22 cellular contexts compared by ENCODE assay signal in the genomic region with DNA sequence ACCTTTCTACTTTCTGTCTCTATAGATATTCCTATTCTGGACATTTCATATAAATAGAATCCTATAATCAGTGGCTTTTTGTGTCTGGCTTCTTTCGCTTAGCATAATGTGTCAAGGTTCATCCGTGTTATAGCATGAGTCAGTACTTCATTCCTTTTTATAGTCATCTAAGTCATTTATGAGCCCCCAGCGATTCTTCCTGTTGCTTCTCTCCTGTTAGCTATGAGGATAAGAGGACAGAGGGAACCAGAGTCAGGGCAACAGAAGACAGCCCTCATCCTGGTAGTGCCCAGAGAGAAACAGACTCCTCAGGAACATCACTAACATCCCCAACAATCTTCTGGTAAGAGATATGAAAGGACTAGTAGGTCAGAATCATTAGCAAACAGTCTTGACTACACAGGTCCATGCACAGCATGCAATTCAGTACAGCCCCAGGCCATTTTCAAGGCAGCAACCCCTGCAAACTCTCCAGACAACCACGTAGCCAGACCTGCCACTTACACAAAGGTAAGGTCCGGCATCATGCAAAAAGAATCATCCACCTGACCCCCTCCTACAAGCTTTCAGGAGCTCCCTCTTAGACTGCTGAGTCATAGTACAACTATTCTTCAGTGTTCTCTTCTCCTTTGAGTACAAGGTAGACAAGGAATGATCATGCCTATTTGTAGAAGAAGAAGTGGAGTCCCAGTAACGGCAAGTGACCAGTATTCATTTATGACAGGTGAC.
DNase-seq lines count a peak whose midpoint lies in the region; FAIRE-seq and TF ChIP-seq lines count a peak whose summit lies in the region.
"Had no signal": no experiment of that assay in that cellular context is flagged by ENCODE, and none has a peak within 500 bp of the region (broad histone marks: within the 10 kb centered on the region; RNA-seq: fewer than 3 reads in every experiment).

No MANE protein-coding gene starts in this region.

- peak overlapping the region; percentile 64 for H4K91ac ChIP-seq in mesenchymal stem cell (ENCODE audit: low read length)

- in situ Hi-C loops in mammary epithelial cell (cut with MboI; ENCODE audit: low sequenced_read_pairs in 2 of 2): no loop called here
- in situ Hi-C loops in astrocyte of the spinal cord (cut with HindIII; ENCODE audit: low sequenced_read_pairs): no loop called here

- dilution Hi-C loops in mammary epithelial cell (cut with HindIII; ENCODE audit: low sequenced_read_pairs): no loop called here

- intact Hi-C loops in mammary epithelial cell (cut with micrococcal nuclease) (loop anchor here (10.0 kb wide), 1 partner anchor 172 kb away; a partner anchor contains a TSS), MCF 10A (cut with micrococcal nuclease) (no loop called here)

- H3K9me3 ChIP-seq in mammary epithelial cell (replicated peaks; ENCODE audit: insufficient read depth, low read length) (no peaks in the 10 kb centered on the region), mesenchymal stem cell (ENCODE audit: control insufficient read depth, low read length) (no peaks in the 10 kb centered on the region)
- H3K9me3 ChIP-seq: heart right ventricle, ovary, SJSA1, tibial nerve had no signal

- no peak overlapping the region for H3K14ac ChIP-seq in mesenchymal stem cell (ENCODE audit: low read length in 2 of 2)

- H2BK120ac ChIP-seq in mesenchymal stem cell (ENCODE audit: low read depth, low read length): peak overlapping the region; percentile 56

- peaks cover 22% of the 10 kb centered on the region for H3K36me3 ChIP-seq in mammary epithelial cell (ENCODE audit: insufficient read depth, low read length)
- peaks cover 33 to 52% of the 10 kb centered on the region in 2 experiments for H3K36me3 ChIP-seq in mesenchymal stem cell (ENCODE audit: control insufficient read depth in 1 of 2, insufficient read depth in 2 of 2, low read depth in 1 of 2, low read length in 2 of 2)
- H3K36me3 ChIP-seq: heart right ventricle, ovary, SJSA1, tibial nerve had no signal

- no peak overlapping the region for H3K4me3 Mint-ChIP-seq in MCF 10A (ENCODE audit: unreplicated experiment)
- H3K4me3 Mint-ChIP-seq: activated CD4-positive, alpha-beta T cell treated with anti-CD3 and anti-CD28 coated beads, Interleukin-2, amount 10 ng/mL, durations not matched to agents 24 days and 14 days; activated naive CD4-positive, alpha-beta T cell treated with anti-CD3 and anti-CD28 coated beads, Interleukin-2, amount 10 ng/mL, durations not matched to agents 7 days and 5 days; stimulated activated naive B cell treated with anti-CD40 and anti-IgM and Interleukin-4, amounts not matched to agents 10 μg/mL and 1 μg/mL and 100 μg/mL, for 72 hours had no signal

- H3K23ac ChIP-seq in mesenchymal stem cell (ENCODE audit: low read length in 2 of 2): no peak overlapping the region

- BruUV-seq in mammary epithelial cell (replicated peaks; lab: Mats Ljungman, UMichigan) (no TSS peak), MCF 10A (replicated peaks; lab: Mats Ljungman, UMichigan) (no TSS peak)

- no peak overlapping the region for H3K4me3 ChIP-seq in mammary epithelial cell (replicated peaks in 1 of 3; ENCODE audit: insufficient read depth in 1 of 3, low read depth in 2 of 3, low read length in 3 of 3)
- H3K4me3 ChIP-seq in astrocyte of the spinal cord (ENCODE audit: low read depth, low read length): no peak overlapping the region
- no peak overlapping the region for H3K4me3 ChIP-seq in mesenchymal stem cell (ENCODE audit: insufficient read depth in 1 of 2, low read depth in 1 of 2, low read length in 2 of 2)
- H3K4me3 ChIP-seq: heart right ventricle, ovary, SJSA1, tibial nerve had no signal

- peaks cover 71% of the 10 kb centered on the region for H3K79me2 ChIP-seq in mammary epithelial cell (ENCODE audit: insufficient read depth, low read length)

- H3K27ac ChIP-seq in mammary epithelial cell (ENCODE audit: insufficient read depth, low read depth, low read length) (no peak overlapping the region), mesenchymal stem cell (ENCODE audit: low read length, poor library complexity, severe bottlenecking) (peak overlapping the region; percentile 56)
- H3K27ac ChIP-seq: C4-2B, heart right ventricle, ovary had no signal

- no peaks in the 10 kb centered on the region for H3K9me3 Mint-ChIP-seq in MCF 10A (ENCODE audit: unreplicated experiment)
- H3K9me3 Mint-ChIP-seq: activated CD4-positive, alpha-beta T cell treated with anti-CD3 and anti-CD28 coated beads, Interleukin-2, amount 10 ng/mL, durations not matched to agents 24 days and 14 days; activated naive CD4-positive, alpha-beta T cell treated with anti-CD3 and anti-CD28 coated beads, Interleukin-2, amount 10 ng/mL, durations not matched to agents 7 days and 5 days; stimulated activated naive B cell treated with anti-CD40 and anti-IgM and Interleukin-4, amounts not matched to agents 10 μg/mL and 1 μg/mL and 100 μg/mL, for 72 hours had no signal

- H3K27ac Mint-ChIP-seq in MCF 10A (ENCODE audit: low read depth, unreplicated experiment): no peak overlapping the region
- H3K27ac Mint-ChIP-seq: activated CD4-positive, alpha-beta T cell treated with anti-CD3 and anti-CD28 coated beads, Interleukin-2, amount 10 ng/mL, durations not matched to agents 24 days and 14 days; activated naive CD4-positive, alpha-beta T cell treated with anti-CD3 and anti-CD28 coated beads, Interleukin-2, amount 10 ng/mL, durations not matched to agents 7 days and 5 days; stimulated activated naive B cell treated with anti-CD40 and anti-IgM and Interleukin-4, amounts not matched to agents 10 μg/mL and 1 μg/mL and 100 μg/mL, for 72 hours had no signal

- H3K4me1 Mint-ChIP-seq in MCF 10A (ENCODE audit: insufficient read depth, unreplicated experiment): peaks cover 23% of the 10 kb centered on the region
- H3K4me1 Mint-ChIP-seq: activated CD4-positive, alpha-beta T cell treated with anti-CD3 and anti-CD28 coated beads, Interleukin-2, amount 10 ng/mL, durations not matched to agents 24 days and 14 days; activated naive CD4-positive, alpha-beta T cell treated with anti-CD3 and anti-CD28 coated beads, Interleukin-2, amount 10 ng/mL, durations not matched to agents 7 days and 5 days; stimulated activated naive B cell treated with anti-CD40 and anti-IgM and Interleukin-4, amounts not matched to agents 10 μg/mL and 1 μg/mL and 100 μg/mL, for 72 hours had no signal

- peak overlapping the region; percentile 44 for H2AK5ac ChIP-seq in mesenchymal stem cell (ENCODE audit: low read length, severe bottlenecking)

- no peaks in the 10 kb centered on the region for H3K27me3 ChIP-seq in mammary epithelial cell (ENCODE audit: insufficient read depth, low read length)
- H3K27me3 ChIP-seq in mesenchymal stem cell (ENCODE audit: control insufficient read depth in 1 of 2, insufficient read depth in 1 of 2, low read length in 2 of 2): no peaks in the 10 kb centered on the region
- H3K27me3 ChIP-seq: ovary, SJSA1, tibial nerve had no signal

- no peak overlapping the region for H2BK5ac ChIP-seq in mesenchymal stem cell (ENCODE audit: low read depth, low read length, poor library complexity, severe bottlenecking)

- DNase-seq in mammary epithelial cell: peak; percentile 64
- no peak for DNase-seq in MCF 10A (ENCODE audit: unreplicated experiment)
- DNase-seq in astrocyte of the spinal cord (ENCODE audit: low read depth, low spot score): peak; percentile 46
- DNase-seq in mesenchymal stem cell: peak; percentile 76
- peak; percentile 59 for DNase-seq in urothelium cell line (ENCODE audit: low spot score)
- no peak for DNase-seq in cerebellum (ENCODE audit: low spot score)
- DNase-seq in GM19239 (ENCODE audit: insufficient read length, low spot score): no peak
- no peak for DNase-seq in NCI-H526 (lab: John Stamatoyannopoulos, UW)
- DNase-seq: 8988T; activated CD4-positive, alpha-beta T cell treated with anti-CD3 and anti-CD28 coated beads, Interleukin-2, amount 10 ng/mL, durations not matched to agents 24 days and 14 days; activated naive CD4-positive, alpha-beta T cell treated with anti-CD3 and anti-CD28 coated beads, Interleukin-2, amount 10 ng/mL, durations not matched to agents 7 days and 5 days; DMS79 treated with DMSO at 0.1 percent for 48 hours; erythroblast; heart right ventricle; NCI-H187; NCI-H446 treated with DMSO at 0.1 percent for 48 hours; ovary; stimulated activated naive B cell treated with anti-CD40 and anti-IgM and Interleukin-4, amounts not matched to agents 10 μg/mL and 1 μg/mL and 100 μg/mL, for 72 hours had no signal

- H2AFZ ChIP-seq in mammary epithelial cell (ENCODE audit: low read depth, low read length) (no peak overlapping the region), mesenchymal stem cell (ENCODE audit: low read depth, low read length) (no peak overlapping the region)

- H3K27me3 Mint-ChIP-seq in MCF 10A (ENCODE audit: insufficient read depth, unreplicated experiment): no peaks in the 10 kb centered on the region
- H3K27me3 Mint-ChIP-seq: stimulated activated naive B cell treated with anti-CD40 and anti-IgM and Interleukin-4, amounts not matched to agents 10 μg/mL and 1 μg/mL and 100 μg/mL, for 72 hours had no signal

- TF ChIP-seq CTCF in mammary epithelial cell (conservative IDR thresholded peaks at IDR 0.05 in 1 of 2, IDR thresholded peaks at IDR 0.05 in 1 of 2; ENCODE audit: extremely low read depth in 1 of 2, insufficient read depth in 1 of 2, low read depth in 1 of 2, low read length in 2 of 2): no peak
- TF ChIP-seq CTCF in MCF 10A (IDR thresholded peaks at IDR 0.05; ENCODE audit: unreplicated experiment): no peak
- no peak for TF ChIP-seq CTCF in astrocyte of the spinal cord (IDR thresholded peaks at IDR 0.05; ENCODE audit: low read depth, low read length)

- H3K4me2 ChIP-seq in mammary epithelial cell (ENCODE audit: insufficient read depth, low read depth, low read length) (peak overlapping the region; percentile 21), mesenchymal stem cell (ENCODE audit: low read length, poor library complexity, severe bottlenecking) (no peak overlapping the region)

- CTCF ChIA-PET in mammary epithelial cell (lab: Charles Lee; ENCODE audit: low non-redundant PET): no interaction called here
- CTCF ChIA-PET in MCF 10A (lab: Yijun Ruan, JAX): interaction anchor here (0.6 kb wide), 1 partner anchor 11 kb away, joined by 3 read pairs; no protein-coding TSS in a partner anchor

- H4K8ac ChIP-seq in mesenchymal stem cell (ENCODE audit: low read length): no peak overlapping the region

- no peaks in the 10 kb centered on the region for H3K36me3 Mint-ChIP-seq in MCF 10A (ENCODE audit: insufficient read depth, unreplicated experiment)
- H3K36me3 Mint-ChIP-seq: activated naive CD4-positive, alpha-beta T cell treated with anti-CD3 and anti-CD28 coated beads, Interleukin-2, amount 10 ng/mL, durations not matched to agents 7 days and 5 days; stimulated activated naive B cell treated with anti-CD40 and anti-IgM and Interleukin-4, amounts not matched to agents 10 μg/mL and 1 μg/mL and 100 μg/mL, for 72 hours had no signal

- peak overlapping the region; percentile 35 to 54 for H3K4ac ChIP-seq in mesenchymal stem cell (ENCODE audit: low read depth in 1 of 2, low read length in 2 of 2)

- H2BK12ac ChIP-seq in mesenchymal stem cell (ENCODE audit: low read length in 2 of 2): peak overlapping the region in 1 of 2 experiments; percentile 91

- WGBS in mammary epithelial cell (ENCODE audit: low coverage, missing lambda C conversion rate): 46% methylated on average over 6 of the region's 6 CpGs
- 66% methylated on average over 3 of the region's 6 CpGs for WGBS in mesenchymal stem cell

- H3K9ac ChIP-seq in mammary epithelial cell (ENCODE audit: insufficient read depth, low read length) (no peak overlapping the region), mesenchymal stem cell (ENCODE audit: low read length) (no peak overlapping the region)

- H3K79me1 ChIP-seq in mesenchymal stem cell (replicated peaks; ENCODE audit: low read length, poor library complexity, severe bottlenecking): peaks cover 31% of the 10 kb centered on the region

- H3K4me1 ChIP-seq in mammary epithelial cell (ENCODE audit: insufficient read depth, low read length) (peaks cover 27% of the 10 kb centered on the region), mesenchymal stem cell (ENCODE audit: control insufficient read depth, insufficient read depth, low read depth, low read length) (peaks cover 19% of the 10 kb centered on the region)
- H3K4me1 ChIP-seq: heart right ventricle, tibial nerve had no signal

- no peaks in the 10 kb centered on the region for H4K20me1 ChIP-seq in mammary epithelial cell (ENCODE audit: insufficient read depth, low read length)

- POLR2A ChIA-PET in MCF 10A (lab: Yijun Ruan, JAX): interaction anchor here (0.6 to 1.1 kb wide), 2 partner anchors 11 to 15 kb away, joined by 3 read pairs; no protein-coding TSS in a partner anchor

- H2BK15ac ChIP-seq in mesenchymal stem cell (ENCODE audit: low read depth, poor library complexity, severe bottlenecking): no peak overlapping the region

- FAIRE-seq in urothelium cell line (lab: Jason Lieb, UNC): no peak
- no peak for FAIRE-seq in GM19239 (lab: Jason Lieb, UNC)
- FAIRE-seq: islet of Langerhans had no signal

- peak overlapping the region; percentile 52 to 82 for H3K18ac ChIP-seq in mesenchymal stem cell (ENCODE audit: low read depth in 1 of 2, low read length in 2 of 2)

Comparison
In these comparisons a context has a peak if more than half of its experiments do, and no peak if none do; other contexts are left out.
1. DNase-seq: peak in mammary epithelial cell (single experiment), astrocyte of the spinal cord (single experiment), mesenchymal stem cell (single experiment) and urothelium cell line (single experiment); none in MCF 10A (single experiment), cerebellum (single experiment), GM19239 (single experiment) and NCI-H526 (0 of 2).